ENCODE assay signal across 12 cellular contexts in genomic region chr9:130139251-130139650, GRCh38. TPM values are rescaled to one million over a fixed set of nuclear protein-coding genes. Genes with fewer than 3 reads are reported as not detected.
DNase-seq lines count a peak whose midpoint lies in the region; ATAC-seq and TF ChIP-seq lines count a peak whose summit lies in the region.
"Had no signal": no experiment of that assay in that cellular context is flagged by ENCODE, and none has a peak within 500 bp of the region (broad histone marks: within the 10 kb centered on the region; RNA-seq: fewer than 3 reads in every experiment).

No MANE protein-coding gene starts in this region.

- H3K36me3 ChIP-seq in RWPE2 (ENCODE audit: low read depth) (0 out of 2 replicates have a peak, but pooled peaks cover 4% of the 10 kb centered on the region), right atrium auricular region (peaks cover 11% of the 10 kb centered on the region), stomach smooth muscle (ENCODE audit: control insufficient read depth in 2 of 2, insufficient read depth in 2 of 2, low read length in 2 of 2) (peaks cover 4 to 14% of the 10 kb centered on the region in 2 donors)

- peak overlapping the region; percentile 69 for H3K27ac ChIP-seq in RWPE2 (ENCODE audit: poor library complexity, severe bottlenecking)
- peak overlapping the region; percentile 53 to 61 for H3K27ac ChIP-seq in right atrium auricular region
- H3K27ac ChIP-seq in stomach smooth muscle (ENCODE audit: low read length) = peak overlapping the region; percentile 85
- H3K27ac ChIP-seq: VCaP had no signal

- H3K9me3 ChIP-seq in RWPE2 (ENCODE audit: severe bottlenecking) = no peaks in the 10 kb centered on the region
- H3K9me3 ChIP-seq in right atrium auricular region = no peaks in the 10 kb centered on the region
- no peaks in the 10 kb centered on the region for H3K9me3 ChIP-seq in stomach smooth muscle (ENCODE audit: control insufficient read depth in 2 of 2, low read length in 2 of 2)

- no peak for DNase-seq in activated CD4-positive, alpha-beta T cell treated with anti-CD3 and anti-CD28 coated beads, Interleukin-2, amount 10 ng/mL, durations not matched to agents 24 days and 14 days
- DNase-seq in activated CD4-positive, alpha-beta T cell treated with anti-CD3 and anti-CD28 coated beads for 1 hour = no peak
- no peak for DNase-seq in RWPE2 (ENCODE audit: low spot score)
- no peak for DNase-seq in right atrium auricular region (ENCODE audit: low spot score)
- no peak for DNase-seq in activated CD4-positive, CD25-positive, alpha-beta regulatory T cell (lab: John Stamatoyannopoulos, UW)
- no peak for DNase-seq in ecto neural progenitor cell (ENCODE audit: low spot score)
- DNase-seq in pons (ENCODE audit: low spot score) = no peak
- DNase-seq: DMS 273 treated with DMSO at 0.1 percent for 48 hours; stimulated activated CD4-positive, alpha-beta T cell treated with anti-CD3 and anti-CD28 coated beads, Interleukin-1b, Interleukin-23, amount 100 ng/mL, for 48 hours had no signal

- no peaks in the 10 kb centered on the region for H3K9me3 Mint-ChIP-seq in activated CD4-positive, alpha-beta T cell treated with anti-CD3 and anti-CD28 coated beads, Interleukin-2, amount 10 ng/mL, durations not matched to agents 24 days and 14 days

- no peak for ATAC-seq in RWPE2 (ENCODE audit: low read depth)
- ATAC-seq: HepG2 had no signal

- peaks cover 18% of the 10 kb centered on the region for H3K36me3 Mint-ChIP-seq in activated CD4-positive, alpha-beta T cell treated with anti-CD3 and anti-CD28 coated beads, Interleukin-2, amount 10 ng/mL, durations not matched to agents 24 days and 14 days (ENCODE audit: low read depth)

- H3K4me1 Mint-ChIP-seq in activated CD4-positive, alpha-beta T cell treated with anti-CD3 and anti-CD28 coated beads, Interleukin-2, amount 10 ng/mL, durations not matched to agents 24 days and 14 days = peaks cover 32% of the 10 kb centered on the region

- TF ChIP-seq CTCF in RWPE2 (IDR thresholded peaks at IDR 0.05; ENCODE audit: poor library complexity, severe bottlenecking) = no peak
- TF ChIP-seq CTCF in right atrium auricular region (IDR thresholded peaks at IDR 0.05) = no peak

- H3K27me3 ChIP-seq in RWPE2 (ENCODE audit: insufficient read depth, poor library complexity, severe bottlenecking) (no peaks in the 10 kb centered on the region), right atrium auricular region (no peaks in the 10 kb centered on the region), stomach smooth muscle (ENCODE audit: control insufficient read depth in 1 of 2, insufficient read depth in 2 of 2, low read length in 2 of 2) (no peaks in the 10 kb centered on the region)

- H3K4me1 ChIP-seq in RWPE2 (ENCODE audit: insufficient read depth, poor library complexity, severe bottlenecking) (peaks cover 18% of the 10 kb centered on the region), right atrium auricular region (peaks cover 0 to 36% of the 10 kb centered on the region in 2 donors), stomach smooth muscle (ENCODE audit: control insufficient read depth, insufficient read depth, low read length) (peaks cover 40% of the 10 kb centered on the region)

- H3K4me3 ChIP-seq in RWPE2 (ENCODE audit: severe bottlenecking) (no peak overlapping the region), right atrium auricular region (no peak overlapping the region), stomach smooth muscle (ENCODE audit: low read length in 2 of 2) (peak overlapping the region; percentile 14 to 35)

- peaks cover 6% of the 10 kb centered on the region for H3K27me3 Mint-ChIP-seq in activated CD4-positive, alpha-beta T cell treated with anti-CD3 and anti-CD28 coated beads, Interleukin-2, amount 10 ng/mL, durations not matched to agents 24 days and 14 days

- H3K9ac ChIP-seq in stomach smooth muscle (ENCODE audit: low read length in 2 of 2) = peak overlapping the region; percentile 14 to 29

- peak overlapping the region; percentile 43 for H3K27ac Mint-ChIP-seq in activated CD4-positive, alpha-beta T cell treated with anti-CD3 and anti-CD28 coated beads, Interleukin-2, amount 10 ng/mL, durations not matched to agents 24 days and 14 days

- H3K4me3 Mint-ChIP-seq in activated CD4-positive, alpha-beta T cell treated with anti-CD3 and anti-CD28 coated beads, Interleukin-2, amount 10 ng/mL, durations not matched to agents 24 days and 14 days = no peak overlapping the region

- intact Hi-C loops in activated CD4-positive, alpha-beta T cell treated with anti-CD3 and anti-CD28 coated beads, Interleukin-2, amount 10 ng/mL, durations not matched to agents 24 days and 14 days (cut with micrococcal nuclease) = no loop called here

RNA-seq across cellular contexts. Expression of gene NCS1, which starts 33.0 kb away (rescaled TPM):
- total RNA-seq in activated CD4-positive, alpha-beta T cell treated with anti-CD3 and anti-CD28 coated beads, Interleukin-2, amount 10 ng/mL, durations not matched to agents 24 days and 14 days = 5.3 and 5.4 TPM in 2 replicates
- 10 to 100 TPM in 1 of 2 donors, 1 to 10 TPM in 1; 4.5 to 26.1 TPM for total RNA-seq in right atrium auricular region

Comparison
In these comparisons a context has a peak if more than half of its experiments do, and no peak if none do; other contexts are left out.
1. H3K4me3 ChIP-seq: peak in stomach smooth muscle (2 of 2); none in RWPE2 (single experiment) and right atrium auricular region (0 of 2).
2. Peak in every context shown above with its lines, with median percentiles within 50 percentile points of each other: H3K27ac ChIP-seq.